Comparison of ENCODE assay signal across 7 cellular contexts in the genomic region with DNA sequence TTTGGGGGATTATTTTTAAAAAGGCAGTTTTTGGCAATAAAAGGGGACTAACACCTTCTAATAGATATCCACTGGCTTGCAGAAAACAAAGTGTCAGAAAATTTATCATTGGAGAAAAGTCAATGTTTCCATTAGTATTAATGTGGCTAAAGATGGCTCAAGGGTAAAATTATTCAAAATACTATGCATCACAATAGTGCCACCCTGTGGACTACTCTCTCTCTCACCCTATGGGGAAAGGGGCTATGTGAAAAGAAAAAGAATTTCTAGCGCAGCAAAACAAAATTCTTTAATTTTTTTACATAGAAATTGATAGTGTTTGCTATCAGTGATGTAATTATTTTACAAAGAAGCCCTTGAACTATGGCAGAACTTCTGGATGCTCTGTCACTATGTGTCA.
A peak's percentile ranks its signal among the peaks of the same experiment; 100 is the strongest.
DNase-seq lines count a peak whose midpoint lies in the region; ATAC-seq and TF ChIP-seq lines count a peak whose summit lies in the region.
"Not testable (repeated sequence)": the region's sequence is repeated elsewhere in the genome, so short reads cannot be mapped to it uniquely, and the experiment has no call there.

No MANE protein-coding gene starts in this region.

- H3K4me2 ChIP-seq in PC-3 (ENCODE audit: low read length); SK-N-SH: not testable (repeated sequence)

- H3K27me3 ChIP-seq in Caco-2 (replicated peaks; ENCODE audit: control insufficient read depth, insufficient read depth, low read length); PC-3 (ENCODE audit: low read length); SK-N-SH (ENCODE audit: insufficient read depth): not testable (repeated sequence)

- H3K36me3 ChIP-seq in Caco-2 (ENCODE audit: control insufficient read depth, insufficient read depth, low read length); PC-3 (ENCODE audit: low read depth, low read length); SK-N-SH (replicated peaks in 1 of 2; ENCODE audit: control insufficient read depth in 1 of 2, insufficient read depth in 2 of 2, low read length in 1 of 2): not testable (repeated sequence)

- BruUV-seq in Caco-2 (replicated peaks; lab: Mats Ljungman, UMichigan); PC-3 (replicated peaks; lab: Mats Ljungman, UMichigan): not testable (repeated sequence)

- intact Hi-C loops in Caco-2 (cut with micrococcal nuclease; ENCODE audit: unreplicated experiment); PC-3 (cut with micrococcal nuclease); activated CD8-positive, alpha-beta T cell treated with anti-CD3 and anti-CD28 coated beads for 36 hours (cut with micrococcal nuclease): not testable (repeated sequence)

- H3K9me3 ChIP-seq in Caco-2; PC-3 (ENCODE audit: low read length); SK-N-SH: not testable (repeated sequence)

- H3K4me1 Mint-ChIP-seq in Caco-2 (ENCODE audit: low read depth, unreplicated experiment); activated CD8-positive, alpha-beta T cell treated with anti-CD3 and anti-CD28 coated beads for 36 hours (ENCODE audit: low read depth): not testable (repeated sequence)

- not testable (repeated sequence) for H3K4me1 ChIP-seq in Caco-2; PC-3 (ENCODE audit: insufficient read depth, low read length); SK-N-SH (ENCODE audit: control insufficient read depth in 1 of 2, insufficient read depth in 2 of 2, low read depth in 1 of 2, low read length in 1 of 2)

- not testable (repeated sequence) for H3F3A ChIP-seq in PC-3 (ENCODE audit: low read length, unreplicated experiment); SK-N-SH (replicated peaks; ENCODE audit: insufficient read depth)

- H3K4me3 Mint-ChIP-seq in Caco-2 (ENCODE audit: unreplicated experiment); activated CD8-positive, alpha-beta T cell treated with anti-CD3 and anti-CD28 coated beads for 36 hours: not testable (repeated sequence)

- not testable (repeated sequence) for H3K9me3 Mint-ChIP-seq in Caco-2 (ENCODE audit: unreplicated experiment); activated CD8-positive, alpha-beta T cell treated with anti-CD3 and anti-CD28 coated beads for 36 hours

- H3K27ac Mint-ChIP-seq in Caco-2 (ENCODE audit: unreplicated experiment); activated CD8-positive, alpha-beta T cell treated with anti-CD3 and anti-CD28 coated beads for 36 hours: not testable (repeated sequence)

- not testable (repeated sequence) for H3K79me2 ChIP-seq in PC-3 (ENCODE audit: low read length); SK-N-SH (ENCODE audit: insufficient read depth)

- WGBS in SK-N-SH (ENCODE audit: low lambda C conversion rate), result 0% methylated on average over 1 of the region's 1 CpG

- CTCF ChIA-PET in Caco-2 (lab: Charles Lee); PC-3 (lab: Charles Lee); SK-N-SH (lab: Yijun Ruan, JAX); activated CD8-positive, alpha-beta T cell treated with anti-CD3 and anti-CD28 coated beads for 36 hours (lab: Charles Lee): not testable (repeated sequence)

- ATAC-seq in PC-3 (0 out of 2 replicates have a peak, but pooled peaks have one; percentile 33), left lobe of liver (peak; percentile 56)
- ATAC-seq in activated CD8-positive, alpha-beta T cell treated with anti-CD3 and anti-CD28 coated beads for 36 hours, result not testable (repeated sequence)

- not testable (repeated sequence) for TF ChIP-seq RAD21 in SK-N-SH (IDR thresholded peaks at IDR 0.05; ENCODE audit: low read length)

- H3K4me3 ChIP-seq in Caco-2 (ENCODE audit: low read depth, low read length); PC-3 (ENCODE audit: low read length); SK-N-SH (ENCODE audit: low read depth in 2 of 2, low read length in 1 of 2): not testable (repeated sequence)

- not testable (repeated sequence) for H3K27ac ChIP-seq in 22Rv1; PC-3 (ENCODE audit: low read length); SK-N-SH (ENCODE audit: low read depth in 2 of 2, low read length in 1 of 2)

- H3K36me3 Mint-ChIP-seq in Caco-2 (ENCODE audit: insufficient read depth, unreplicated experiment); activated CD8-positive, alpha-beta T cell treated with anti-CD3 and anti-CD28 coated beads for 36 hours (ENCODE audit: low read depth): not testable (repeated sequence)

- H3K27me3 Mint-ChIP-seq in Caco-2 (ENCODE audit: insufficient read depth, unreplicated experiment); activated CD8-positive, alpha-beta T cell treated with anti-CD3 and anti-CD28 coated beads for 36 hours: not testable (repeated sequence)

- TF ChIP-seq EP300 in SK-N-SH (IDR thresholded peaks at IDR 0.05; ENCODE audit: borderline replicate concordance in 1 of 2, low read depth in 1 of 2, low read length in 1 of 2), result not testable (repeated sequence)

- TF ChIP-seq CTCF in 22Rv1 (IDR thresholded peaks at IDR 0.05) (peak; percentile 53), Caco-2 (IDR thresholded peaks at IDR 0.05; ENCODE audit: insufficient read depth in 1 of 2, low read depth in 1 of 2, low read length in 1 of 2, severe bottlenecking in 1 of 2, unreplicated experiment in 1 of 2) (peak; percentile 12 to 25), LNCAP (IDR thresholded peaks at IDR 0.05) (peak; percentile 40), PC-3 (conservative IDR thresholded peaks at IDR 0.05; ENCODE audit: low read depth, low read length) (peak; percentile 48), SK-N-SH (IDR thresholded peaks at IDR 0.05) (peak; percentile 50)
- TF ChIP-seq CTCF in activated CD8-positive, alpha-beta T cell treated with anti-CD3 and anti-CD28 coated beads for 36 hours (IDR thresholded peaks at IDR 0.05), result not testable (repeated sequence)

- not testable (repeated sequence) for DNase-seq in Caco-2; PC-3; SK-N-SH; left lobe of liver (ENCODE audit: low spot score)
- peak; percentile 5 for DNase-seq in activated CD8-positive, alpha-beta T cell treated with anti-CD3 and anti-CD28 coated beads for 36 hours

- POLR2A ChIA-PET in Caco-2 (lab: Charles Lee); PC-3 (lab: Charles Lee; ENCODE audit: unreplicated experiment); SK-N-SH (lab: Yijun Ruan, JAX); activated CD8-positive, alpha-beta T cell treated with anti-CD3 and anti-CD28 coated beads for 36 hours (lab: Charles Lee): not testable (repeated sequence)

- H4K20me1 ChIP-seq in PC-3 (ENCODE audit: low read length); SK-N-SH (ENCODE audit: insufficient read depth): not testable (repeated sequence)

- not testable (repeated sequence) for H2AFZ ChIP-seq in PC-3 (ENCODE audit: low read length); SK-N-SH (ENCODE audit: low read depth)

- H3K9ac ChIP-seq in PC-3 (ENCODE audit: low read length); SK-N-SH: not testable (repeated sequence)

- H3K9me2 ChIP-seq in PC-3 (replicated peaks; ENCODE audit: low read length); SK-N-SH: not testable (repeated sequence)
